8 cellular contexts compared by ENCODE assay signal in the genomic region with DNA sequence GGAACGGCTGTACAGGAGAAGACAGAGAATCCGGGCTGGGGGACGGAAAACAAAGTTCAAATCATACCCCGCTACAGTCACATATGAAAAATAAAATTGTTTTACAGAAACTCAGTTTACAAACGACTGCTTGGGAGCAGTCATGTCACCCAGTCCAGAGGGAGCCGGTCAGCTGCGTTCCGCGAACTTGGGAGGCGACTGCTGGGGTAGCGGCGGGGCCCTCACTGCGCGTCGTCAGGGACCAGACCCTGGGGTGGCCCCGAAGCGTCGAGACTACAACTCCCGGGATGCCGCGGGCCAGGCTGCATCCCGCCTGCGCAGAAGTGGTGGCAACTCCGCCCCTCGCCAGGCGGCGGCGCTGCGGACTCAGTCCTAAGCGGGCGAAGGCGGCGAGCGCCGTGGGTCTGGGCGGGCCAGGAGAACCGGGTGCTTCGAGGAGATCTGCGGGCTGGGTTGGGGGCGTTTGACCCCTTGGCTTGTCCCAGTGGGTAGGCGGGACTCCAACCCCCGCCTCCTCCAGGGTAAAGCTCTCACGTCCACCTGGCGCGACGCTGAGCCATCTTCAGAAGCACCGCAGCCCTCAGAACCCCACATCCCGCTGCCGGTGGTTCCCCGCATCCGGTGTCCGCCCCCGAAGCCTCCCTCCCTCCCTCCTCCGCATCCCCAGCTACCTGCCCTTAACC. TPM values are rescaled to one million over a fixed set of nuclear protein-coding genes. Genes with fewer than 3 reads are reported as not detected.
DNase-seq lines count a peak whose midpoint lies in the region; ATAC-seq, FAIRE-seq and TF ChIP-seq lines count a peak whose summit lies in the region.

No MANE protein-coding gene starts in this region.

- peak; percentile 97 for FAIRE-seq in GM12891 (lab: Jason Lieb, UNC)

- intact Hi-C loops in cardiac septum (cut with DNase I): loop anchor here (5.0 kb wide), 1 partner anchor 39 kb away; a partner anchor contains a TSS

- peaks cover 17% of the 10 kb centered on the region for H3K4me1 Mint-ChIP-seq in type B pancreatic cell (ENCODE audit: unreplicated experiment)

- H3K4me3 Mint-ChIP-seq in type B pancreatic cell: peak overlapping the region; percentile 95

- DNase-seq in GM12891 (ENCODE audit: insufficient read length, low spot score) (peak; percentile 85), NCI-H1105 (lab: John Stamatoyannopoulos, UW) (peak; percentile 88), SKM-1 treated with dmso at 0.1 percent for 144 hours (lab: John Stamatoyannopoulos, UW; ENCODE audit: unreplicated experiment) (peak; percentile 78), cardiac septum (ENCODE audit: low spot score) (peak; percentile 96), pons (ENCODE audit: low spot score) (peak; percentile 85), type B pancreatic cell (ENCODE audit: extremely low spot score, unreplicated experiment) (peak; percentile 95)
- peak; percentile 79 for DNase-seq in activated naive CD8-positive, alpha-beta T cell treated with anti-CD3 and anti-CD28 coated beads, Interleukin-2, amount 50 U/mL, for 16 hours (ENCODE audit: low read depth, low spot score)

- 0 out of 2 replicates have a peak, but pooled peaks have one; percentile 37 for TF ChIP-seq POLR2A in GM12891 (IDR thresholded peaks at IDR 0.05; ENCODE audit: low read depth, low read length)

- peak; percentile 90 for ATAC-seq in HG02759 (IDR thresholded peaks at IDR 0.05; ENCODE audit: unreplicated experiment)

- no peaks in the 10 kb centered on the region for H3K27me3 Mint-ChIP-seq in type B pancreatic cell

- H3K27ac Mint-ChIP-seq in type B pancreatic cell: peak overlapping the region; percentile 98

- peaks cover under 1% of the 10 kb centered on the region for H3K36me3 Mint-ChIP-seq in type B pancreatic cell

- peak; percentile 91 for TF ChIP-seq CTCF in type B pancreatic cell (conservative IDR thresholded peaks at IDR 0.05)

- no peaks in the 10 kb centered on the region for H3K9me3 Mint-ChIP-seq in type B pancreatic cell

TF ChIP-seq in GM12891, 5 proteins besides CTCF, POLR2A, EP300 and RAD21:
- TF ChIP-seq POU2F2 (IDR thresholded peaks at IDR 0.05; ENCODE audit: low read depth, low read length) (peak; percentile 68; the same call in 1 of the 2 replicates), PAX5 (IDR thresholded peaks at IDR 0.05; ENCODE audit: insufficient read depth, low read length, severe bottlenecking) (no peak), POLR2AphosphoS5 (IDR thresholded peaks at IDR 0.05; ENCODE audit: low read depth, low read length) (peak; percentile 52; the same call in 1 of the 2 replicates)

RNA-seq across cellular contexts. Expression of a gene that starts 4.0 kb away (rescaled TPM):
- polyA plus RNA-seq in GM12891 (2012; ENCODE audit: low read depth, missing spikeins): 122 TPM
- not detected for total RNA-seq in cardiac septum
- not detected in 2 replicates for total RNA-seq in type B pancreatic cell (ENCODE audit: low replicate concordance)

RNA-seq across cellular contexts. Expression of a gene that starts 11.1 kb away (rescaled TPM):
- polyA plus RNA-seq in GM12891 (2012; ENCODE audit: low read depth, missing spikeins): 9.2 TPM
- total RNA-seq in cardiac septum (10,677 TPM), type B pancreatic cell (ENCODE audit: low replicate concordance) (16,039 and 18,328 TPM in 2 replicates)

RNA-seq across cellular contexts. Expression of a gene that starts 11.4 kb away (rescaled TPM):
- polyA plus RNA-seq in GM12891 (2012; ENCODE audit: low read depth, missing spikeins): 14.3 TPM
- total RNA-seq in cardiac septum (47.7 TPM), type B pancreatic cell (ENCODE audit: low replicate concordance) (15.6 and 17.2 TPM in 2 replicates)

RNA-seq across cellular contexts. Expression of a gene that starts 18.3 kb away (rescaled TPM):
- 7.9 TPM for polyA plus RNA-seq in GM12891 (2012; ENCODE audit: low read depth, missing spikeins)
- total RNA-seq in cardiac septum: 0.48 TPM
- 7.1 and 14.2 TPM in 2 replicates for total RNA-seq in type B pancreatic cell (ENCODE audit: low replicate concordance)

RNA-seq across cellular contexts. Expression of a gene that starts 27.0 kb away (rescaled TPM):
- 0.27 TPM for polyA plus RNA-seq in GM12891 (2012; ENCODE audit: low read depth, missing spikeins)
- total RNA-seq in cardiac septum: 0.48 TPM
- 1.5 TPM in 1 of 2 replicates, not detected in the other for total RNA-seq in type B pancreatic cell (ENCODE audit: low replicate concordance)

Comparison
In these comparisons a context has a peak if more than half of its experiments do, and no peak if none do; other contexts are left out.
1. Peak in every context shown above with its lines: DNase-seq and ATAC-seq.